ENCODE assay signal across 7 cellular contexts in the genomic region with DNA sequence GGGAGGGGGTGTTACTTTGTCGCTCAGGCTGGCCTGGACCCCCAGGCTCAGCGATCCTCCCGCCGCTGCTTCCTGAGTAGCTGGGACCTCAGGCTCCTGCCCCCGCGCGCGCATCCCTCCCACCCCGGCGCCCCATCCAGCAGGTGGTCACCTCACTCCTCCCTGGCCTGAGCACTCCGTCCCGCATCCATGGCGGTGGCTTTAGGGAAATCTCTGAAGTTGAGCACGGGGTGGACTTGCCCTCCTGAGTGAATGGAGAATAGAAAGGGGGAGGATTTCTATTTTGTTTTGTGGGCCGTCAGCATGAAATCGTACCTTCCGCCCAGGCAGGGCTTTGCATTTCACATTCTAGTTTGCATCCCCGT. TPM values are rescaled to one million over a fixed set of nuclear protein-coding genes. Genes with fewer than 3 reads are reported as not detected.
A peak's percentile ranks its signal among the peaks of the same experiment; 100 is the strongest.
DNase-seq lines count a peak whose midpoint lies in the region; ATAC-seq, FAIRE-seq and TF ChIP-seq lines count a peak whose summit lies in the region.

No MANE protein-coding gene starts in this region.

- CTCF ChIA-PET in GM12878 (lab: Yijun Ruan, JAX) (no interaction called here), HepG2 (lab: Yijun Ruan, JAX; ENCODE audit: low intra/inter-chr PET ratio, low total read pairs) (no interaction called here)

- peak overlapping the region; percentile 72 for H3K4me2 ChIP-seq in GM12878 (ENCODE audit: control insufficient read depth, insufficient read depth)
- peak overlapping the region; percentile 73 for H3K4me2 ChIP-seq in HepG2 (ENCODE audit: low read depth, low read length)

- DNase-seq in GM12878 (ENCODE audit: low read depth, low spot score) (no peak), HepG2 (ENCODE audit: low spot score) (no peak), NCI-H1105 (lab: John Stamatoyannopoulos, UW) (no peak)

- BruUV-seq in GM12878 (replicated peaks; lab: Mats Ljungman, UMichigan): no TSS peak
- BruUV-seq in HepG2 (replicated peaks; lab: Mats Ljungman, UMichigan): TSS peak; percentile 90

- no peaks in the 10 kb centered on the region for H4K20me1 ChIP-seq in GM12878 (ENCODE audit: control insufficient read depth, insufficient read depth)
- no peaks in the 10 kb centered on the region for H4K20me1 ChIP-seq in HepG2 (ENCODE audit: insufficient read depth, low read length)

- intact Hi-C loops in GM12878 (cut with micrococcal nuclease; ENCODE audit: unreplicated experiment) (loop anchor here (1.0 kb wide), 1 partner anchor 53 kb away; no protein-coding TSS in a partner anchor), HepG2 (cut with micrococcal nuclease; ENCODE audit: unreplicated experiment) (loop anchor here (2.0 kb wide), 1 partner anchor 36 kb away; the partner anchor contains the start of gene ZNF761)

- no peak for TF ChIP-seq POLR2A in GM12878 (IDR thresholded peaks at IDR 0.05; ENCODE audit: low read depth, low read length)
- no peak for TF ChIP-seq POLR2A in HepG2 (IDR thresholded peaks at IDR 0.05; ENCODE audit: insufficient read depth in 1 of 2, low read depth in 2 of 2, low read length in 2 of 2)

- H3K9ac ChIP-seq in GM12878 (ENCODE audit: control insufficient read depth, insufficient read depth, low read length): no peak overlapping the region
- H3K9ac ChIP-seq in HepG2 (ENCODE audit: insufficient read depth, low read depth, low read length): peak overlapping the region; percentile 59

- no peak for TF ChIP-seq EP300 in GM12878 (IDR thresholded peaks at IDR 0.05; ENCODE audit: borderline replicate concordance in 1 of 2, control insufficient read depth in 1 of 2, low read depth in 2 of 2, low read length in 2 of 2)
- no peak for TF ChIP-seq EP300 in HepG2 (IDR thresholded peaks at IDR 0.05; ENCODE audit: low read depth in 2 of 2, low read length in 2 of 2)
- TF ChIP-seq EP300 in HepG2 (CRISPR knock-in tag; IDR thresholded peaks at IDR 0.05; ENCODE audit: borderline replicate concordance): no peak

- SMC1A ChIA-PET in GM12878 (lab: Charles Lee; ENCODE audit: uncharacterized antibody, unreplicated experiment): no interaction called here

- POLR2A ChIA-PET in GM12878 (lab: Charles Lee) (no interaction called here), HepG2 (lab: Yijun Ruan, JAX) (no interaction called here)

- peaks cover 1% of the 10 kb centered on the region; the same call in 1 of the 2 replicates for H3K79me2 ChIP-seq in GM12878 (ENCODE audit: control insufficient read depth, insufficient read depth, low read length)
- H3K79me2 ChIP-seq in HepG2 (ENCODE audit: insufficient read depth, low read length): peaks cover 14% of the 10 kb centered on the region

- FAIRE-seq in GM12878 (lab: Jason Lieb, UNC): no peak
- FAIRE-seq in HepG2 (lab: Jason Lieb, UNC): no peak

- H3K9me3 ChIP-seq in GM12878 (replicated peaks; ENCODE audit: control insufficient read depth, insufficient read depth, low read length) (peaks cover under 1% of the 10 kb centered on the region; the same call in 1 of the 3 replicates), HepG2 (ENCODE audit: low read length) (no peaks in the 10 kb centered on the region), thymus (ENCODE audit: control insufficient read depth) (peaks cover 4% of the 10 kb centered on the region)

- H3K27ac ChIP-seq in GM12878 (ENCODE audit: control insufficient read depth, insufficient read depth): no peak overlapping the region
- H3K27ac ChIP-seq in HepG2 (ENCODE audit: extremely low read length, insufficient read depth, low read length): peak overlapping the region; percentile 87
- H3K27ac ChIP-seq in thymus (ENCODE audit: low read depth): no peak overlapping the region

- in situ Hi-C loops in GM12878 (cut with MboI) (no loop called here), HepG2 (cut with HindIII; ENCODE audit: extremely low pct_ligation_motif_present, low pct_unique_long_range_greater_than_20kb) (no loop called here)

- peak overlapping the region; percentile 96 for H3K4me3 ChIP-seq in GM12878
- H3K4me3 ChIP-seq in HepG2 (replicated peaks in 1 of 3; ENCODE audit: insufficient read depth in 1 of 3, low read depth in 2 of 3, low read length in 3 of 3): peak overlapping the region; percentile 72 to 89 (median 89)
- H3K4me3 ChIP-seq in thymus (ENCODE audit: low read length): peak overlapping the region; percentile 77

- no peaks in the 10 kb centered on the region for H3K27me3 ChIP-seq in GM12878 (replicated peaks in 1 of 2; ENCODE audit: control insufficient read depth in 2 of 2, insufficient read depth in 2 of 2, low read length in 1 of 2)
- H3K27me3 ChIP-seq in HepG2 (ENCODE audit: control insufficient read depth in 1 of 2, insufficient read depth in 2 of 2, low read length in 2 of 2): no peaks in the 10 kb centered on the region; a peak in 1 of 5 replicates
- H3K27me3 ChIP-seq in thymus (ENCODE audit: control insufficient read depth, insufficient read depth): peaks cover 2% of the 10 kb centered on the region

- ATAC-seq in GM18907 (IDR thresholded peaks at IDR 0.05; ENCODE audit: unreplicated experiment) (peak; percentile 28), HG03442 (IDR thresholded peaks at IDR 0.05; ENCODE audit: unreplicated experiment) (peak; percentile 21), GM12878 (peak; percentile 46), HepG2 (peak; percentile 66), HG02642 (IDR thresholded peaks at IDR 0.05; ENCODE audit: poor library complexity, unreplicated experiment) (no peak)

- RAD21 ChIA-PET in GM12878 (lab: Charles Lee; ENCODE audit: unreplicated experiment): interaction anchor here (0.6 kb wide), 1 partner anchor 444 kb away, joined by 3 read pairs; no protein-coding TSS in a partner anchor

- H2AFZ ChIP-seq in GM12878 (ENCODE audit: control insufficient read depth, low read depth, low read length) (peak overlapping the region; percentile 78), HepG2 (ENCODE audit: low read length) (peak overlapping the region; percentile 83)

- TF ChIP-seq CTCF in GM12878 (IDR thresholded peaks at IDR 0.05 in 2 of 3, conservative IDR thresholded peaks at IDR 0.05 in 1 of 3; ENCODE audit: control insufficient read depth in 2 of 3, extremely low read depth in 1 of 3, insufficient read depth in 1 of 3, low read depth in 3 of 3, low read length in 3 of 3): no peak
- TF ChIP-seq CTCF in HepG2 (CRISPR knock-in tag; IDR thresholded peaks at IDR 0.05): no peak

- H3K36me3 ChIP-seq in GM12878 (ENCODE audit: control insufficient read depth in 2 of 2, insufficient read depth in 2 of 2, low read length in 1 of 2) (no peaks in the 10 kb centered on the region), HepG2 (replicated peaks in 1 of 2; ENCODE audit: control insufficient read depth in 1 of 2, insufficient read depth in 2 of 2, low read length in 2 of 2) (no peaks in the 10 kb centered on the region; a peak in 1 of 5 replicates), thymus (ENCODE audit: control insufficient read depth, insufficient read depth) (no peaks in the 10 kb centered on the region)

- H3K4me1 ChIP-seq in GM12878 (ENCODE audit: control insufficient read depth, insufficient read depth, low read length) (no peaks in the 10 kb centered on the region), HepG2 (ENCODE audit: insufficient read depth, low read length) (peaks cover 43% of the 10 kb centered on the region), thymus (ENCODE audit: control insufficient read depth, insufficient read depth, low read length) (peaks cover 5% of the 10 kb centered on the region)

- 9% methylated on average over 15 of the region's 18 CpGs for WGBS in GM12878 (ENCODE audit: insufficient coverage, insufficient replicate concordance, low lambda C conversion rate, missing lambda C conversion rate)
- WGBS in HepG2 (ENCODE audit: low lambda C conversion rate): 2% methylated on average over 8 of the region's 18 CpGs
- under 1% methylated on average over 18 of the region's 18 CpGs for WGBS in thymus

- no peak for TF ChIP-seq RAD21 in GM12878 (IDR thresholded peaks at IDR 0.05; ENCODE audit: insufficient read depth, low read depth, low read length)
- TF ChIP-seq RAD21 in HepG2 (CRISPR knock-in tag; IDR thresholded peaks at IDR 0.05): no peak

RNA-seq across cellular contexts. Expression of gene ZNF813, which starts 0.4 kb away (rescaled TPM):
- total RNA-seq in GM12878 (2013; cell fraction: nucleolus; rRNA removed): 18.0 and 18.6 TPM in 2 replicates
- total RNA-seq in GM12878 (2014; rRNA removed) (2.1 and 3.0 TPM in 2 replicates), GM12878 (2014; rRNA removed; fragmentation: Illumina TruSeq; extraction: Trizol) (4.8 and 5.1 TPM in 2 replicates), GM12878 (2021) (2.9 and 3.4 TPM in 2 replicates), HepG2 (2016; rRNA removed; fragmentation: Illumina TruSeq; extraction: Trizol) (8.9 and 14.9 TPM in 2 replicates)
- polyA plus RNA-seq in GM12878 (2011; ENCODE audit: low read depth): 1.6 TPM
- polyA plus RNA-seq in GM12878 (2011; rRNA removed) (4.3 and 7.6 TPM in 2 replicates), GM12878 (2014; fragmentation: Illumina TruSeq; extraction: Trizol) (2.7 and 3.4 TPM in 2 replicates), GM12878 (2014; fragmentation: Nextera tagmentation; extraction: Ambion mirVana) (under 1 TPM; 0.27 to 0.84 TPM), GM12878 (2014; rRNA removed) (1.2 and 1.3 TPM in 2 replicates), GM12878 (2016; fragmentation: Nextera tagmentation; extraction: Ambion mirVana) (1 to 10 TPM; 2.4 to 2.9 TPM), HepG2 (2011; rRNA removed) (2.1 TPM in 2 replicates), thymus (2.5 TPM)
- 1.7 and 2.0 TPM in 2 replicates for polyA plus RNA-seq in GM12878 (2011; cell fraction: cytosol; rRNA removed)
- polyA plus RNA-seq in GM12878 (2011; cell fraction: nucleus; rRNA removed): 1.5 and 1.9 TPM in 2 replicates
- polyA plus RNA-seq in GM12878 (2012): 2.8 TPM in 2 replicates
- 5.0 and 8.6 TPM in 2 replicates for polyA minus RNA-seq in GM12878 (2011; rRNA and poly(A)+ RNA removed)
- 2.5 and 3.3 TPM in 2 replicates for polyA minus RNA-seq in GM12878 (2011; cell fraction: cytosol; rRNA and poly(A)+ RNA removed)
- 1.9 and 2.7 TPM in 2 replicates for polyA minus RNA-seq in GM12878 (2011; cell fraction: nucleus; rRNA and poly(A)+ RNA removed)
- 1.1 and 1.4 TPM in 2 replicates for total RNA-seq in HepG2 (2016; cell fraction: cytosol; rRNA removed; fragmentation: Illumina TruSeq; extraction: Trizol; ENCODE audit: low read depth)
- total RNA-seq in HepG2 (2016; cell fraction: insoluble cytoplasmic fraction; rRNA removed; fragmentation: Illumina TruSeq; extraction: Trizol): 8.8 and 14.9 TPM in 2 replicates
- total RNA-seq in HepG2 (2016; cell fraction: membrane; rRNA removed; fragmentation: Illumina TruSeq; extraction: Trizol): 3.2 and 4.2 TPM in 2 replicates
- 5.5 and 7.5 TPM in 2 replicates for total RNA-seq in HepG2 (2016; cell fraction: nucleus; rRNA removed; fragmentation: Illumina TruSeq; extraction: Trizol)
- polyA plus RNA-seq in HepG2 (2011; cell fraction: cytosol; rRNA removed): 1.1 and 1.5 TPM in 2 replicates
- polyA plus RNA-seq in HepG2 (2011; cell fraction: nucleus; rRNA removed): 1.0 and 1.4 TPM in 2 replicates
- polyA plus RNA-seq in HepG2 (2012): 3.8 and 4.9 TPM in 2 replicates
- polyA plus RNA-seq in HepG2 (2016; cell fraction: cytosol; fragmentation: Illumina TruSeq; extraction: Trizol; ENCODE audit: low read depth): 0.29 and 0.35 TPM in 2 replicates
- polyA plus RNA-seq in HepG2 (2016; cell fraction: insoluble cytoplasmic fraction; fragmentation: Illumina TruSeq; extraction: Trizol; ENCODE audit: low read depth): 5.3 and 5.6 TPM in 2 replicates
- 1.1 and 1.2 TPM in 2 replicates for polyA plus RNA-seq in HepG2 (2016; cell fraction: membrane; fragmentation: Illumina TruSeq; extraction: Trizol; ENCODE audit: low read depth)
- 4.8 and 5.5 TPM in 2 replicates for polyA plus RNA-seq in HepG2 (2016; cell fraction: nucleus; fragmentation: Illumina TruSeq; extraction: Trizol; ENCODE audit: insufficient read depth, low read depth)
- polyA minus RNA-seq in HepG2 (2011; rRNA and poly(A)+ RNA removed; ENCODE audit: low replicate concordance): 0.65 and 1.8 TPM in 2 replicates
- polyA minus RNA-seq in HepG2 (2011; cell fraction: cytosol; rRNA and poly(A)+ RNA removed): 4.2 and 5.5 TPM in 2 replicates
- 8.0 and 8.1 TPM in 2 replicates for polyA minus RNA-seq in HepG2 (2011; cell fraction: nucleus; rRNA and poly(A)+ RNA removed)

RNA-seq across cellular contexts. Expression of gene ZNF761, which starts 35.3 kb away (rescaled TPM):
- 85.5 and 85.8 TPM in 2 replicates for total RNA-seq in GM12878 (2013; cell fraction: nucleolus; rRNA removed)
- total RNA-seq in GM12878 (2014; rRNA removed) (8.5 and 10.2 TPM in 2 replicates), GM12878 (2014; rRNA removed; fragmentation: Illumina TruSeq; extraction: Trizol) (15.1 and 15.2 TPM in 2 replicates), GM12878 (2021) (7.9 and 8.8 TPM in 2 replicates), HepG2 (2016; rRNA removed; fragmentation: Illumina TruSeq; extraction: Trizol) (16.2 and 20.8 TPM in 2 replicates)
- polyA plus RNA-seq in GM12878 (2011; ENCODE audit: low read depth): 7.5 TPM
- polyA plus RNA-seq in GM12878 (2011; rRNA removed) (22.7 and 33.7 TPM in 2 replicates), GM12878 (2014; fragmentation: Illumina TruSeq; extraction: Trizol) (13.0 and 14.9 TPM in 2 replicates), GM12878 (2014; fragmentation: Nextera tagmentation; extraction: Ambion mirVana) (10 to 100 TPM in 1 of 2 experiments, 1 to 10 TPM in 1; 8.7 to 17.9 TPM), GM12878 (2014; rRNA removed) (7.3 and 8.2 TPM in 2 replicates), GM12878 (2016; fragmentation: Nextera tagmentation; extraction: Ambion mirVana) (10 to 100 TPM in 1 of 2 experiments, 1 to 10 TPM in 1; 9.9 to 11.3 TPM), HepG2 (2011; rRNA removed) (11.6 and 12.0 TPM in 2 replicates), thymus (14.9 TPM)
- 13.3 and 19.8 TPM in 2 replicates for polyA plus RNA-seq in GM12878 (2011; cell fraction: cytosol; rRNA removed)
- 22.1 and 28.1 TPM in 2 replicates for polyA plus RNA-seq in GM12878 (2011; cell fraction: nucleus; rRNA removed)
- polyA plus RNA-seq in GM12878 (2012): 7.7 and 10.3 TPM in 2 replicates
- polyA minus RNA-seq in GM12878 (2011; rRNA and poly(A)+ RNA removed): 11.9 and 23.2 TPM in 2 replicates
- 6.1 and 6.2 TPM in 2 replicates for polyA minus RNA-seq in GM12878 (2011; cell fraction: cytosol; rRNA and poly(A)+ RNA removed)
- polyA minus RNA-seq in GM12878 (2011; cell fraction: nucleus; rRNA and poly(A)+ RNA removed): 10.4 and 13.5 TPM in 2 replicates
- total RNA-seq in HepG2 (2016; cell fraction: cytosol; rRNA removed; fragmentation: Illumina TruSeq; extraction: Trizol; ENCODE audit: low read depth): 4.3 and 5.4 TPM in 2 replicates
- 15.5 and 20.2 TPM in 2 replicates for total RNA-seq in HepG2 (2016; cell fraction: insoluble cytoplasmic fraction; rRNA removed; fragmentation: Illumina TruSeq; extraction: Trizol)
- total RNA-seq in HepG2 (2016; cell fraction: membrane; rRNA removed; fragmentation: Illumina TruSeq; extraction: Trizol): 8.0 and 9.4 TPM in 2 replicates
- 12.3 and 15.9 TPM in 2 replicates for total RNA-seq in HepG2 (2016; cell fraction: nucleus; rRNA removed; fragmentation: Illumina TruSeq; extraction: Trizol)
- 7.6 and 10.7 TPM in 2 replicates for polyA plus RNA-seq in HepG2 (2011; cell fraction: cytosol; rRNA removed)
- polyA plus RNA-seq in HepG2 (2011; cell fraction: nucleus; rRNA removed): 11.5 and 13.2 TPM in 2 replicates
- 11.2 and 15.1 TPM in 2 replicates for polyA plus RNA-seq in HepG2 (2012)
- polyA plus RNA-seq in HepG2 (2016; cell fraction: cytosol; fragmentation: Illumina TruSeq; extraction: Trizol; ENCODE audit: low read depth): 3.3 and 3.7 TPM in 2 replicates
- 12.8 and 13.8 TPM in 2 replicates for polyA plus RNA-seq in HepG2 (2016; cell fraction: insoluble cytoplasmic fraction; fragmentation: Illumina TruSeq; extraction: Trizol; ENCODE audit: low read depth)
- polyA plus RNA-seq in HepG2 (2016; cell fraction: membrane; fragmentation: Illumina TruSeq; extraction: Trizol; ENCODE audit: low read depth): 4.2 TPM in 2 replicates
- polyA plus RNA-seq in HepG2 (2016; cell fraction: nucleus; fragmentation: Illumina TruSeq; extraction: Trizol; ENCODE audit: insufficient read depth, low read depth): 29.0 and 29.2 TPM in 2 replicates
- 2.6 and 3.2 TPM in 2 replicates for polyA minus RNA-seq in HepG2 (2011; rRNA and poly(A)+ RNA removed; ENCODE audit: low replicate concordance)
- polyA minus RNA-seq in HepG2 (2011; cell fraction: cytosol; rRNA and poly(A)+ RNA removed): 7.1 and 7.8 TPM in 2 replicates
- polyA minus RNA-seq in HepG2 (2011; cell fraction: nucleus; rRNA and poly(A)+ RNA removed): 20.2 and 28.2 TPM in 2 replicates
